Comparison of ENCODE assay signal across 23 cellular contexts in the genomic region with DNA sequence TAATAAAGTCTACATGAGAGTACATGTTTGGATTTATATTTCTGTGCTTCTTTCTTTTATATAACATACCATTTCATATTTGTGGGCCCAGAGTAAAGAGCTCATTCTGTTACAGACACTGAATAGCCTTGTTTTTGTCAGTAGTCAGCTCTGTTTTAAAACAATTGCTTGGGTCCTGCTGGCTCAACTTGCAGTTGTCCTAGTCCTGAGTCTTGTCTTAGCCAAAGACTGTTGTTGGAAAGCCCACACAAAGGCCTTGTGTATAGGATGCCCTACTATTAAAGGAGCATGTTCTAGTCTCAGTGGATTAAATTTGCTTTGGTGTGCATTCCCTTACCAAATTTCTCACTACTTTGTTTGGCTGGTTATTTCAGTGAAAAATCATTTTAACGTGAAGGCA. TPM values are rescaled to one million over a fixed set of nuclear protein-coding genes. Genes with fewer than 3 reads are reported as not detected.
DNase-seq lines count a peak whose midpoint lies in the region; ATAC-seq and TF ChIP-seq lines count a peak whose summit lies in the region.
"Had no signal": no experiment of that assay in that cellular context is flagged by ENCODE, and none has a peak within 500 bp of the region (broad histone marks: within the 10 kb centered on the region; RNA-seq: fewer than 3 reads in every experiment).

No MANE protein-coding gene starts in this region.

- no peak for DNase-seq in CD8-positive, alpha-beta T cell
- DNase-seq in activated CD8-positive, alpha-beta T cell treated with anti-CD3 and anti-CD28 coated beads for 36 hours, result no peak
- DNase-seq in inferior parietal cortex (ENCODE audit: extremely low spot score) (peak; percentile 44), putamen (ENCODE audit: low spot score) (peak; percentile 69), NOMO-1 treated with DMSO at 0.1 percent for 48 hours (lab: John Stamatoyannopoulos, UW; ENCODE audit: unreplicated experiment) (no peak), coronary artery (ENCODE audit: low spot score) (no peak), H4 (ENCODE audit: low spot score) (no peak)
- DNase-seq: ACHN; activated CD4-positive, alpha-beta T cell treated with anti-CD3 and anti-CD28 coated beads, Interleukin-2, amount 10 ng/mL, durations not matched to agents 7 days and 5 days; activated naive CD8-positive, alpha-beta T cell treated with anti-CD3 and anti-CD28 coated beads, Interleukin-2, amount 10 ng/mL, durations not matched to agents 7 days and 5 days; C1 segment of cervical spinal cord; Calu3; DND-41; effector CD4-positive, alpha-beta T cell; IMR-90; left ventricle myocardium superior; NCI-H1092; NCI-H187; psoas muscle; T-helper 2 cell; upper lobe of right lung had no signal

- peaks cover 68% of the 10 kb centered on the region for H3K36me3 Mint-ChIP-seq in CD8-positive, alpha-beta T cell
- peaks cover 54% of the 10 kb centered on the region for H3K36me3 Mint-ChIP-seq in activated CD8-positive, alpha-beta T cell treated with anti-CD3 and anti-CD28 coated beads for 36 hours (ENCODE audit: low read depth)

- CTCF ChIA-PET in CD8-positive, alpha-beta T cell (lab: Charles Lee), result interaction anchor here (1.2 kb wide), 1 partner anchor 14 kb away, joined by 3 read pairs; no protein-coding TSS in a partner anchor
- CTCF ChIA-PET in activated CD8-positive, alpha-beta T cell treated with anti-CD3 and anti-CD28 coated beads for 36 hours (lab: Charles Lee), result interaction anchor here (1.1 to 1.7 kb wide), 3 partner anchors 14 to 35 kb away, joined by 3 to 4 read pairs (median 3); partner anchors contain the start of gene TRIM13

- no peak overlapping the region for H3K4me3 Mint-ChIP-seq in CD8-positive, alpha-beta T cell
- H3K4me3 Mint-ChIP-seq in activated CD8-positive, alpha-beta T cell treated with anti-CD3 and anti-CD28 coated beads for 36 hours, result no peak overlapping the region
- H3K4me3 Mint-ChIP-seq: activated CD4-positive, alpha-beta T cell treated with anti-CD3 and anti-CD28 coated beads, Interleukin-2, amount 10 ng/mL, durations not matched to agents 7 days and 5 days; activated naive CD8-positive, alpha-beta T cell treated with anti-CD3 and anti-CD28 coated beads, Interleukin-2, amount 10 ng/mL, durations not matched to agents 7 days and 5 days had no signal

- ATAC-seq in CD8-positive, alpha-beta T cell, result no peak
- ATAC-seq in activated CD8-positive, alpha-beta T cell treated with anti-CD3 and anti-CD28 coated beads for 36 hours, result no peak
- no peak for ATAC-seq in GM18511 (IDR thresholded peaks at IDR 0.05; ENCODE audit: unreplicated experiment)
- ATAC-seq: left ventricle myocardium superior, psoas muscle, SK-N-SH treated with all-trans-retinoic acid at 6 μM for 48 hours, upper lobe of right lung had no signal

- no peaks in the 10 kb centered on the region for H3K9me3 ChIP-seq in CD8-positive, alpha-beta T cell (ENCODE audit: low read length)
- H3K9me3 ChIP-seq: psoas muscle, upper lobe of right lung had no signal

- peak overlapping the region; percentile 37 for H3K27ac Mint-ChIP-seq in CD8-positive, alpha-beta T cell
- H3K27ac Mint-ChIP-seq in activated CD8-positive, alpha-beta T cell treated with anti-CD3 and anti-CD28 coated beads for 36 hours, result peak overlapping the region; percentile 8
- H3K27ac Mint-ChIP-seq: activated CD4-positive, alpha-beta T cell treated with anti-CD3 and anti-CD28 coated beads, Interleukin-2, amount 10 ng/mL, durations not matched to agents 7 days and 5 days; activated naive CD8-positive, alpha-beta T cell treated with anti-CD3 and anti-CD28 coated beads, Interleukin-2, amount 10 ng/mL, durations not matched to agents 7 days and 5 days had no signal

- H3K27me3 ChIP-seq in CD8-positive, alpha-beta T cell (ENCODE audit: insufficient read depth, low read length), result no peaks in the 10 kb centered on the region
- H3K27me3 ChIP-seq: upper lobe of right lung had no signal

- no peaks in the 10 kb centered on the region for H3K9me3 Mint-ChIP-seq in CD8-positive, alpha-beta T cell
- H3K9me3 Mint-ChIP-seq in activated CD8-positive, alpha-beta T cell treated with anti-CD3 and anti-CD28 coated beads for 36 hours, result no peaks in the 10 kb centered on the region
- H3K9me3 Mint-ChIP-seq: activated CD4-positive, alpha-beta T cell treated with anti-CD3 and anti-CD28 coated beads, Interleukin-2, amount 10 ng/mL, durations not matched to agents 7 days and 5 days; activated naive CD8-positive, alpha-beta T cell treated with anti-CD3 and anti-CD28 coated beads, Interleukin-2, amount 10 ng/mL, durations not matched to agents 7 days and 5 days had no signal

- no peaks in the 10 kb centered on the region for H3K4me1 ChIP-seq in CD8-positive, alpha-beta T cell (ENCODE audit: insufficient read depth, low read length)

- no peak overlapping the region for H3K4me3 ChIP-seq in CD8-positive, alpha-beta T cell (ENCODE audit: low read depth, low read length)
- no peak overlapping the region for H3K4me3 ChIP-seq in coronary artery
- H3K4me3 ChIP-seq: psoas muscle, upper lobe of right lung had no signal

- H3K27ac ChIP-seq in CD8-positive, alpha-beta T cell (ENCODE audit: low read depth, low read length), result no peak overlapping the region
- no peak overlapping the region for H3K27ac ChIP-seq in coronary artery
- H3K27ac ChIP-seq: psoas muscle, upper lobe of right lung had no signal

- TF ChIP-seq CTCF in CD8-positive, alpha-beta T cell (IDR thresholded peaks at IDR 0.05), result no peak
- no peak for TF ChIP-seq CTCF in activated CD8-positive, alpha-beta T cell treated with anti-CD3 and anti-CD28 coated beads for 36 hours (IDR thresholded peaks at IDR 0.05)
- TF ChIP-seq CTCF in coronary artery (IDR thresholded peaks at IDR 0.05), result no peak

- intact Hi-C loops in CD8-positive, alpha-beta T cell (cut with DNase I, micrococcal nuclease), result no loop called here
- intact Hi-C loops in activated CD8-positive, alpha-beta T cell treated with anti-CD3 and anti-CD28 coated beads for 36 hours (cut with micrococcal nuclease), result no loop called here

- no peaks in the 10 kb centered on the region for H3K27me3 Mint-ChIP-seq in CD8-positive, alpha-beta T cell (ENCODE audit: low read depth)
- no peaks in the 10 kb centered on the region for H3K27me3 Mint-ChIP-seq in activated CD8-positive, alpha-beta T cell treated with anti-CD3 and anti-CD28 coated beads for 36 hours
- H3K27me3 Mint-ChIP-seq: activated CD4-positive, alpha-beta T cell treated with anti-CD3 and anti-CD28 coated beads, Interleukin-2, amount 10 ng/mL, durations not matched to agents 7 days and 5 days; activated naive CD8-positive, alpha-beta T cell treated with anti-CD3 and anti-CD28 coated beads, Interleukin-2, amount 10 ng/mL, durations not matched to agents 7 days and 5 days had no signal

- peaks cover 46% of the 10 kb centered on the region for H3K4me1 Mint-ChIP-seq in CD8-positive, alpha-beta T cell (ENCODE audit: low read depth)
- peaks cover 23% of the 10 kb centered on the region for H3K4me1 Mint-ChIP-seq in activated CD8-positive, alpha-beta T cell treated with anti-CD3 and anti-CD28 coated beads for 36 hours (ENCODE audit: low read depth)

- POLR2A ChIA-PET in CD8-positive, alpha-beta T cell (lab: Charles Lee), result interaction anchor here (0.5 kb wide), 1 partner anchor 10 kb away, joined by 3 read pairs; no protein-coding TSS in a partner anchor
- POLR2A ChIA-PET in activated CD8-positive, alpha-beta T cell treated with anti-CD3 and anti-CD28 coated beads for 36 hours (lab: Charles Lee), result interaction anchor here (0.5 to 2.1 kb wide), 3 partner anchors 14 to 215 kb away, joined by 3 to 10 read pairs (median 3); partner anchors contain the start of gene TRIM13

- H3K36me3 ChIP-seq in CD8-positive, alpha-beta T cell (ENCODE audit: insufficient read depth, low read length), result peaks cover 8% of the 10 kb centered on the region

RNA-seq across cellular contexts. Expression of gene KCNRG, which starts 3.8 kb away (rescaled TPM):
- under 1 TPM in 1 of 2 experiments, not detected in 1; 0.73 TPM for total RNA-seq in CD8-positive, alpha-beta T cell
- total RNA-seq in activated CD8-positive, alpha-beta T cell treated with anti-CD3 and anti-CD28 coated beads for 36 hours, result under 1 TPM; 0.18 to 0.36 TPM
- total RNA-seq in H4 (2014; rRNA removed; shearing (Covaris generic)), result not detected in 2 replicates
- total RNA-seq: Calu3 had no signal

RNA-seq across cellular contexts. Expression of gene TRIM13, which starts 14.6 kb away (rescaled TPM):
- total RNA-seq in CD8-positive, alpha-beta T cell, result 10 to 100 TPM; 24.0 to 24.4 TPM
- 10 to 100 TPM; 12.5 to 13.4 TPM for total RNA-seq in activated CD8-positive, alpha-beta T cell treated with anti-CD3 and anti-CD28 coated beads for 36 hours
- total RNA-seq in H4 (2014; rRNA removed; shearing (Covaris generic)), result 10.8 and 13.8 TPM in 2 replicates

Comparison
In these comparisons a context has a peak if more than half of its experiments do, and no peak if none do; other contexts are left out.
1. DNase-seq: peak in inferior parietal cortex (single experiment) and putamen (single experiment); none in CD8-positive, alpha-beta T cell (0 of 7), activated CD8-positive, alpha-beta T cell treated with anti-CD3 and anti-CD28 coated beads for 36 hours (single experiment), NOMO-1 treated with DMSO at 0.1 percent for 48 hours (single experiment), coronary artery (single experiment) and H4 (single experiment).